In the genomic region with DNA sequence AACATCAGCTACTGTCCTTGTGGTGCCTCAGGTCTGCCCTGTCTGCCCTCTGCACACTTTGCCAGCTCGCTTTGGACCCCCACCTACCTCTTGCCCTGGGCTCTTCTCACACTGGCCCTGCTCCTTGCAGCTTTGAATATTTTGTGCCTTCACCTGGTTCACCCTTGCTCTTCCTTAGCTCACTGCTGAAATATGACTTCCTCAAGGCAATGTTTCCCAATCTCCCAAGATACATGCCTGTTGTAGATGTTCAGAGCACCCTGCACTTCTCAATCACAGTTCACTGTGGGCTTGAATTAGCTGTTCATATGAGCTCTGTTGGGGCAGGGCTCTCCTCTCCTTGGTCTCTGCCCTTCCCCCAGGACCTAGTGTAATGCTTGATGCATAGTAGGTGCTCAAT, we compare ENCODE assay signal across 27 cellular contexts. TPM values are rescaled to one million over a fixed set of nuclear protein-coding genes. Genes with fewer than 3 reads are reported as not detected.
"Had no signal": no experiment of that assay in that cellular context is flagged by ENCODE, and none has a peak within 500 bp of the region (broad histone marks: within the 10 kb centered on the region; RNA-seq: fewer than 3 reads in every experiment).

No MANE protein-coding gene starts in this region.

- H3K9me3 ChIP-seq: body of pancreas, ovary, stomach, thyroid gland had no signal

- H3K36me3 ChIP-seq: cardiac muscle cell, ovary, stomach, thyroid gland had no signal

- H3K4me3 ChIP-seq: body of pancreas, cardiac muscle cell, coronary artery, dorsolateral prefrontal cortex, lung, ovary, smooth muscle cell, stomach, thyroid gland had no signal

- FAIRE-seq: keratinocyte had no signal

- H3K27me3 ChIP-seq: body of pancreas, cardiac muscle cell, dorsolateral prefrontal cortex, foreskin keratinocyte, ovary, stomach, thyroid gland had no signal

- ATAC-seq: activated CD4-positive, alpha-beta T cell treated with anti-CD3 and anti-CD28 coated beads for 36 hours; activated CD8-positive, alpha-beta memory T cell treated with anti-CD3 and anti-CD28 coated beads, Interleukin-2, amount 10 ng/mL, durations not matched to agents 7 days and 5 days; activated CD8-positive, alpha-beta T cell treated with anti-CD3 and anti-CD28 coated beads, Interleukin-2, amount 10 ng/mL, durations not matched to agents 7 days and 5 days; body of pancreas; esophagus mucosa; foreskin keratinocyte; stimulated activated naive B cell treated with anti-CD40 and anti-IgM and Interleukin-4, amounts not matched to agents 10 μg/mL and 1 μg/mL and 100 μg/mL, for 72 hours had no signal

- H3K27ac ChIP-seq: body of pancreas, cardiac muscle cell, coronary artery, dorsolateral prefrontal cortex, foreskin keratinocyte, ovary, stomach, thyroid gland had no signal

- H3K4me1 ChIP-seq: body of pancreas, foreskin keratinocyte, thyroid gland had no signal

- DNase-seq: activated CD4-positive, alpha-beta T cell treated with anti-CD3 and anti-CD28 coated beads for 36 hours; activated CD4-positive, CD25-positive, alpha-beta regulatory T cell; activated CD8-positive, alpha-beta memory T cell treated with anti-CD3 and anti-CD28 coated beads, Interleukin-2, amount 10 ng/mL, durations not matched to agents 7 days and 5 days; activated CD8-positive, alpha-beta T cell treated with anti-CD3 and anti-CD28 coated beads, Interleukin-2, amount 10 ng/mL, durations not matched to agents 7 days and 5 days; activated T-cell treated with anti-CD3 and anti-CD28 coated beads, Interleukin-2, amount 50 U/mL, for 48 hours; aorta; body of pancreas; dorsolateral prefrontal cortex; effector memory CD4-positive, alpha-beta T cell; foreskin keratinocyte; hippocampal formation; naive B cell; ovary; retina; stimulated activated CD4-positive, alpha-beta T cell treated with anti-CD3 and anti-CD28 coated beads, Interleukin-1b, Interleukin-23, amount 100 ng/mL, for 48 hours; stimulated activated naive B cell treated with anti-CD40 and anti-IgM and Interleukin-4, amounts not matched to agents 10 μg/mL and 1 μg/mL and 100 μg/mL, for 72 hours; stomach; thyroid gland had no signal

RNA-seq across cellular contexts. Expression of a gene that starts 8.0 kb away (rescaled TPM):
- total RNA-seq: activated CD8-positive, alpha-beta memory T cell treated with anti-CD3 and anti-CD28 coated beads, Interleukin-2, amount 10 ng/mL, durations not matched to agents 7 days and 5 days; activated CD8-positive, alpha-beta T cell treated with anti-CD3 and anti-CD28 coated beads, Interleukin-2, amount 10 ng/mL, durations not matched to agents 7 days and 5 days; activated T-helper 2 cell treated with anti-CD3 and anti-CD28 coated beads, Interferon-gamma antibody, Interleukin-2, Interleukin-4, amounts not matched to agents 10 μg/mL and 5 μg/mL and 100 μg/mL, durations not matched to agents 14 hours and 24 hours and 36 hours; T-helper 1 cell treated with Interleukin-12 subunit alpha and Interleukin-12 subunit beta and Interleukin-4 antibody, amounts not matched to agents 30 ng/mL and 1 ng/mL, for 36 hours had no signal
- polyA plus RNA-seq: neural cell had no signal
